1 cellular context compared by ENCODE assay signal in the genomic region with DNA sequence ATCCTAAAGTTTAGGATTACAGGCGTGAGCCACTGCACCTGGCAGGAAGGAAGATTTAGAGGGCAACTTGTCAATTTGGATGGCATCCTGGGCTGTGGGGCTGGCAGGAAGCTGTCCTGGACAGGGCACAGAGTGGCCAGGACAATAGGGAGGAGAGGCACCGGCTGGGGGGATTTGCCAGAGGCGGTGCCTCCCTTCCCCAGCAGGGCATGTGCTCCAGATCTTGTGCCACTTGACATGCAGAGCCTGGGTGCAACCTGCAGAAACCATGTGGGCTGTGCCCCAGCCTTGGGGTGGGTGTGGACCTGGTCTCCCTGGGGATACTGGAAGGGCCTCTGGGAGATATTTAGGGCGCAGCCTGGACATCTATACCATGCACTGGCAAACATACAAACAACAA.
TF ChIP-seq lines count a peak whose summit lies in the region.

No MANE protein-coding gene starts in this region.

TF ChIP-seq in HCT116, 20 proteins besides CTCF, POLR2A, EP300 and RAD21 (continued from another document):
- no peak for TF ChIP-seq FOSL1 (IDR thresholded peaks at IDR 0.05; ENCODE audit: low read depth)
TF ChIP-seq in HCT116: peak in this region for 1.
